ENCODE assay signal across 10 cellular contexts in genomic region chr20:57682184-57683038, GRCh38. TPM values are rescaled to one million over a fixed set of nuclear protein-coding genes. Genes with fewer than 3 reads are reported as not detected.
DNase-seq lines count a peak whose midpoint lies in the region; ATAC-seq and TF ChIP-seq lines count a peak whose summit lies in the region.
"Had no signal": no experiment of that assay in that cellular context is flagged by ENCODE, and none has a peak within 500 bp of the region (broad histone marks: within the 10 kb centered on the region; RNA-seq: fewer than 3 reads in every experiment).

No MANE protein-coding gene starts in this region.

- no peak overlapping the region for H3K4me2 ChIP-seq in neural progenitor cell

- H3K27ac Mint-ChIP-seq in glutamatergic neuron (ENCODE audit: unreplicated experiment) = peak overlapping the region; percentile 8
- no peak overlapping the region for H3K27ac Mint-ChIP-seq in neural progenitor cell

- H3K27me3 Mint-ChIP-seq in glutamatergic neuron (ENCODE audit: unreplicated experiment) (peaks cover 8% of the 10 kb centered on the region), neural progenitor cell (ENCODE audit: insufficient read depth, low read depth) (peaks cover 8% of the 10 kb centered on the region)

- peaks cover 72% of the 10 kb centered on the region for H3K4me1 Mint-ChIP-seq in glutamatergic neuron (ENCODE audit: low read depth, unreplicated experiment)
- H3K4me1 Mint-ChIP-seq in neural progenitor cell = peaks cover 76% of the 10 kb centered on the region

- no peaks in the 10 kb centered on the region for H3F3A ChIP-seq in neural progenitor cell (ENCODE audit: low read depth)

- H3K4me1 ChIP-seq in neural progenitor cell = peaks cover 19% of the 10 kb centered on the region

- no peak overlapping the region for H3K9ac ChIP-seq in neural progenitor cell

- H3K9me3 Mint-ChIP-seq in glutamatergic neuron (ENCODE audit: unreplicated experiment) (peaks cover 5% of the 10 kb centered on the region), neural progenitor cell (no peaks in the 10 kb centered on the region)

- no peaks in the 10 kb centered on the region for H3K36me3 Mint-ChIP-seq in glutamatergic neuron (ENCODE audit: unreplicated experiment)
- no peaks in the 10 kb centered on the region for H3K36me3 Mint-ChIP-seq in neural progenitor cell

- no peaks in the 10 kb centered on the region for H3K79me2 ChIP-seq in neural progenitor cell (ENCODE audit: low read depth)

- peak; percentile 34 for ATAC-seq in HG03442 (IDR thresholded peaks at IDR 0.05; ENCODE audit: unreplicated experiment)

- no peak for TF ChIP-seq CTCF in GM10248 (IDR thresholded peaks at IDR 0.05; ENCODE audit: control extremely low read depth, extremely low read depth, low read depth, missing control alignments)
- TF ChIP-seq CTCF in GM20000 (IDR thresholded peaks at IDR 0.05; ENCODE audit: extremely low read depth, missing control alignments) = no peak
- TF ChIP-seq CTCF in glutamatergic neuron (IDR thresholded peaks at IDR 0.05; ENCODE audit: partially characterized antibody, unreplicated experiment) = no peak
- no peak for TF ChIP-seq CTCF in neural progenitor cell (IDR thresholded peaks at IDR 0.05)

- H2AFZ ChIP-seq in neural progenitor cell (replicated peaks) = no peak overlapping the region

- no peaks in the 10 kb centered on the region for H3K36me3 ChIP-seq in neural progenitor cell

- H4K20me1 ChIP-seq in neural progenitor cell (ENCODE audit: low read depth) = no peaks in the 10 kb centered on the region

- H3K27me3 ChIP-seq in neural progenitor cell = no peaks in the 10 kb centered on the region

- H3K4me3 Mint-ChIP-seq in glutamatergic neuron (ENCODE audit: unreplicated experiment) (no peak overlapping the region), neural progenitor cell (no peak overlapping the region)

- H3K9me3 ChIP-seq in neural progenitor cell (ENCODE audit: low read depth) = no peaks in the 10 kb centered on the region

- no peak overlapping the region for H3K4me3 ChIP-seq in neural progenitor cell
- H3K4me3 ChIP-seq: lung had no signal

- CTCF ChIA-PET in GM10248 (lab: Yijun Ruan, JAX) = interaction anchor here (0.8 to 2.0 kb wide), 6 partner anchors 16 to 405 kb away, joined by 3 to 7 read pairs (median 3); no protein-coding TSS in a partner anchor

- POLR2A ChIA-PET in GM10248 (lab: Yijun Ruan, JAX) = interaction anchor here (0.6 to 0.7 kb wide), 2 partner anchors 783 to 1326 kb away, joined by 3 to 4 read pairs; no protein-coding TSS in a partner anchor

- peak; percentile 69 for DNase-seq in GM10248 (ENCODE audit: extremely low spot score)
- DNase-seq in GM20000 (ENCODE audit: low spot score) = peak; percentile 69
- no peak for DNase-seq in glutamatergic neuron
- DNase-seq in ureter (ENCODE audit: low spot score) = no peak
- DNase-seq in T1000 (lab: John Stamatoyannopoulos, UW) = no peak
- no peak for DNase-seq in HUDEP-2 (lab: John Stamatoyannopoulos, UW; ENCODE audit: unreplicated experiment in 76 of 76)
- no peak for DNase-seq in neural progenitor cell (ENCODE audit: low spot score)
- DNase-seq: activated CD8-positive, alpha-beta memory T cell treated with anti-CD3 and anti-CD28 coated beads, Interleukin-2, amount 50 U/mL, for 48 hours had no signal

- no peak overlapping the region for H3K27ac ChIP-seq in neural progenitor cell

RNA-seq across cellular contexts. Expression of gene PMEPA1, which starts 27.4 kb away (rescaled TPM):
- total RNA-seq in glutamatergic neuron (ENCODE audit: unreplicated experiment) (14.4 TPM), ureter (15.2 TPM), neural progenitor cell (ENCODE audit: low replicate concordance) (0.03 and 1.7 TPM in 2 replicates)

Comparison
In these comparisons a context has a peak if more than half of its experiments do, and no peak if none do; other contexts are left out.
1. DNase-seq: peak in GM10248 (single experiment) and GM20000 (single experiment); none in glutamatergic neuron (single experiment), ureter (single experiment), T1000 (single experiment), HUDEP-2 (0 of 76) and neural progenitor cell (single experiment).